ENCODE assay signal across 11 cellular contexts in genomic region chr11:10674991-10675440, GRCh38. TPM values are rescaled to one million over a fixed set of nuclear protein-coding genes. Genes with fewer than 3 reads are reported as not detected.
DNase-seq lines count a peak whose midpoint lies in the region; ATAC-seq and TF ChIP-seq lines count a peak whose summit lies in the region.
"Had no signal": no experiment of that assay in that cellular context is flagged by ENCODE, and none has a peak within 500 bp of the region (broad histone marks: within the 10 kb centered on the region; RNA-seq: fewer than 3 reads in every experiment).

No MANE protein-coding gene starts in this region.

- H3K27ac Mint-ChIP-seq in HFFc6 = peak overlapping the region; percentile 58
- H3K27ac Mint-ChIP-seq in effector memory CD8-positive, alpha-beta T cell = no peak overlapping the region

- H2BK120ac ChIP-seq in mesenchymal stem cell (ENCODE audit: low read depth, low read length) = peak overlapping the region; percentile 1

- H3K27me3 ChIP-seq in esophagus squamous epithelium (no peaks in the 10 kb centered on the region), mesenchymal stem cell (ENCODE audit: control insufficient read depth in 1 of 2, insufficient read depth in 1 of 2, low read length in 2 of 2) (no peaks in the 10 kb centered on the region), stomach smooth muscle (ENCODE audit: control insufficient read depth in 1 of 2, insufficient read depth in 2 of 2, low read length in 2 of 2) (no peaks in the 10 kb centered on the region)

- H3K4me2 ChIP-seq in mesenchymal stem cell (ENCODE audit: low read length, poor library complexity, severe bottlenecking) = no peak overlapping the region

- TF ChIP-seq CTCF in HFFc6 (IDR thresholded peaks at IDR 0.05) = no peak
- TF ChIP-seq CTCF in esophagus squamous epithelium (IDR thresholded peaks at IDR 0.05) = no peak

- H4K8ac ChIP-seq in mesenchymal stem cell (ENCODE audit: low read length) = peak overlapping the region; percentile 27

- peak overlapping the region; percentile 81 for H3K9ac ChIP-seq in mesenchymal stem cell (ENCODE audit: low read length)
- peak overlapping the region; percentile 14 to 47 for H3K9ac ChIP-seq in stomach smooth muscle (ENCODE audit: low read length in 2 of 2)

- peak overlapping the region; percentile 31 for H4K91ac ChIP-seq in mesenchymal stem cell (ENCODE audit: low read length)

- no peak for DNase-seq in HFFc6
- no peak for DNase-seq in esophagus squamous epithelium (lab: John Stamatoyannopoulos, UW)
- DNase-seq in mesenchymal stem cell = no peak
- DNase-seq in NCI-H146 treated with DMSO at 0.1 percent for 48 hours (lab: John Stamatoyannopoulos, UW; ENCODE audit: unreplicated experiment) = no peak
- no peak for DNase-seq in activated CD4-positive, CD25-positive, alpha-beta regulatory T cell treated with anti-CD3 and anti-CD28 coated beads, Interleukin-2, amount 50 U/mL, for 72 hours
- no peak for DNase-seq in effector memory CD8-positive, alpha-beta T cell
- DNase-seq in DMS79 treated with DMSO at 0.1 percent for 48 hours (lab: John Stamatoyannopoulos, UW) = no peak
- DNase-seq: activated CD4-positive, alpha-beta T cell treated with anti-CD3 and anti-CD28 coated beads for 1 hour; activated naive CD4-positive, alpha-beta T cell treated with Interleukin-2 at 50 U/mL for 16 hours; NCI-H1436 had no signal

- no peak overlapping the region for H2AFZ ChIP-seq in mesenchymal stem cell (ENCODE audit: low read depth, low read length)

- H2AK5ac ChIP-seq in mesenchymal stem cell (ENCODE audit: low read length, severe bottlenecking) = no peak overlapping the region

- intact Hi-C loops in esophagus squamous epithelium (cut with DNase I) = no loop called here

- H3K4me3 ChIP-seq in esophagus squamous epithelium = peak overlapping the region in 3 of 4 donors; percentile 2 to 47 (median 15)
- peak overlapping the region in 1 of 2 experiments; percentile 63 for H3K4me3 ChIP-seq in mesenchymal stem cell (ENCODE audit: insufficient read depth in 1 of 2, low read depth in 1 of 2, low read length in 2 of 2)
- H3K4me3 ChIP-seq in stomach smooth muscle (ENCODE audit: low read length in 2 of 2) = peak overlapping the region; percentile 43 to 61

- TF ChIP-seq POLR2A in esophagus squamous epithelium (IDR thresholded peaks at IDR 0.05) = no peak

- H3K36me3 ChIP-seq in esophagus squamous epithelium (no peaks in the 10 kb centered on the region), mesenchymal stem cell (ENCODE audit: control insufficient read depth in 1 of 2, insufficient read depth in 2 of 2, low read depth in 1 of 2, low read length in 2 of 2) (peaks cover 0 to 4% of the 10 kb centered on the region in 2 experiments), stomach smooth muscle (ENCODE audit: control insufficient read depth in 2 of 2, insufficient read depth in 2 of 2, low read length in 2 of 2) (peaks cover 5 to 18% of the 10 kb centered on the region in 2 donors)

- ATAC-seq in effector memory CD8-positive, alpha-beta T cell (replicated peaks) = no peak

- H2BK12ac ChIP-seq in mesenchymal stem cell (ENCODE audit: low read length in 2 of 2) = peak overlapping the region in 1 of 2 experiments; percentile 96

- H3K4me3 Mint-ChIP-seq in HFFc6 = peak overlapping the region; percentile 66
- H3K4me3 Mint-ChIP-seq in effector memory CD8-positive, alpha-beta T cell = no peak overlapping the region

- no peaks in the 10 kb centered on the region for H3K9me3 Mint-ChIP-seq in HFFc6
- H3K9me3 Mint-ChIP-seq in effector memory CD8-positive, alpha-beta T cell = no peaks in the 10 kb centered on the region

- H3K9me3 ChIP-seq in esophagus squamous epithelium (no peaks in the 10 kb centered on the region), mesenchymal stem cell (ENCODE audit: control insufficient read depth, low read length) (no peaks in the 10 kb centered on the region), stomach smooth muscle (ENCODE audit: control insufficient read depth in 2 of 2, low read length in 2 of 2) (no peaks in the 10 kb centered on the region)

- no peak overlapping the region for H3K23ac ChIP-seq in mesenchymal stem cell (ENCODE audit: low read length in 2 of 2)

- peak overlapping the region in 1 of 2 experiments; percentile 28 for H3K14ac ChIP-seq in mesenchymal stem cell (ENCODE audit: low read length in 2 of 2)

- H3K27ac ChIP-seq in esophagus squamous epithelium = peak overlapping the region; percentile 63 to 81 (median 76)
- H3K27ac ChIP-seq in mesenchymal stem cell (ENCODE audit: low read length, poor library complexity, severe bottlenecking) = no peak overlapping the region
- H3K27ac ChIP-seq in stomach smooth muscle (ENCODE audit: low read length) = peak overlapping the region; percentile 67

- H3K36me3 Mint-ChIP-seq in HFFc6 (ENCODE audit: low read depth) = peaks cover 38% of the 10 kb centered on the region
- H3K36me3 Mint-ChIP-seq in effector memory CD8-positive, alpha-beta T cell (ENCODE audit: insufficient read depth) = no peaks in the 10 kb centered on the region

- peak overlapping the region; percentile 26 for H2BK15ac ChIP-seq in mesenchymal stem cell (ENCODE audit: low read depth, poor library complexity, severe bottlenecking)

- peak overlapping the region in 1 of 2 experiments; percentile 71 for H3K4ac ChIP-seq in mesenchymal stem cell (ENCODE audit: low read depth in 1 of 2, low read length in 2 of 2)

- H3K4me1 Mint-ChIP-seq in HFFc6 (ENCODE audit: low read depth) = peaks cover 49% of the 10 kb centered on the region
- H3K4me1 Mint-ChIP-seq in effector memory CD8-positive, alpha-beta T cell (ENCODE audit: low read depth in 2 of 2) = peaks cover 0 to 6% of the 10 kb centered on the region in 2 donors

- no peaks in the 10 kb centered on the region for H3K79me1 ChIP-seq in mesenchymal stem cell (replicated peaks; ENCODE audit: low read length, poor library complexity, severe bottlenecking)

- H3K4me1 ChIP-seq in esophagus squamous epithelium (peaks cover 0 to 47% (median 29%) of the 10 kb centered on the region in 3 donors), mesenchymal stem cell (ENCODE audit: control insufficient read depth, insufficient read depth, low read depth, low read length) (peaks cover 13% of the 10 kb centered on the region), stomach smooth muscle (ENCODE audit: control insufficient read depth, insufficient read depth, low read length) (peaks cover 41% of the 10 kb centered on the region)

- WGBS in esophagus squamous epithelium, 2 donors = 27 to 28% methylated on average over 6 to 8 of the region's 8 CpGs
- WGBS in mesenchymal stem cell = 64% methylated on average over 7 of the region's 8 CpGs

- H3K27me3 Mint-ChIP-seq in HFFc6 (ENCODE audit: insufficient read depth) = no peaks in the 10 kb centered on the region; the same call in 1 of the 2 replicates
- peaks cover 50 to 76% of the 10 kb centered on the region in 2 donors for H3K27me3 Mint-ChIP-seq in effector memory CD8-positive, alpha-beta T cell

- H3K18ac ChIP-seq in mesenchymal stem cell (ENCODE audit: low read depth in 1 of 2, low read length in 2 of 2) = peak overlapping the region; percentile 46 to 52

- H2BK5ac ChIP-seq in mesenchymal stem cell (ENCODE audit: low read depth, low read length, poor library complexity, severe bottlenecking) = no peak overlapping the region

RNA-seq across cellular contexts. Expression of gene IRAG1, which starts 18.5 kb away (rescaled TPM):
- 10 to 100 TPM; 35.5 to 73.3 (median 38.2) TPM for total RNA-seq in HFFc6 (2021; fragmentation: NEBNext Ultra II Directional; extraction: Animal tissue kit (Norgen Biotek cat#: 25700))
- total RNA-seq in esophagus squamous epithelium = 10 to 100 TPM in 2 of 4 donors, 1 to 10 TPM in 2; 3.5 to 48.4 (median 9.9) TPM
- 21.1 TPM for polyA plus RNA-seq in mesenchymal stem cell (2013, experiment 1 of 2)
- 20.4 TPM for polyA plus RNA-seq in mesenchymal stem cell (2013, experiment 2 of 2)
